ENCODE assay signal across 8 cellular contexts in the genomic region with DNA sequence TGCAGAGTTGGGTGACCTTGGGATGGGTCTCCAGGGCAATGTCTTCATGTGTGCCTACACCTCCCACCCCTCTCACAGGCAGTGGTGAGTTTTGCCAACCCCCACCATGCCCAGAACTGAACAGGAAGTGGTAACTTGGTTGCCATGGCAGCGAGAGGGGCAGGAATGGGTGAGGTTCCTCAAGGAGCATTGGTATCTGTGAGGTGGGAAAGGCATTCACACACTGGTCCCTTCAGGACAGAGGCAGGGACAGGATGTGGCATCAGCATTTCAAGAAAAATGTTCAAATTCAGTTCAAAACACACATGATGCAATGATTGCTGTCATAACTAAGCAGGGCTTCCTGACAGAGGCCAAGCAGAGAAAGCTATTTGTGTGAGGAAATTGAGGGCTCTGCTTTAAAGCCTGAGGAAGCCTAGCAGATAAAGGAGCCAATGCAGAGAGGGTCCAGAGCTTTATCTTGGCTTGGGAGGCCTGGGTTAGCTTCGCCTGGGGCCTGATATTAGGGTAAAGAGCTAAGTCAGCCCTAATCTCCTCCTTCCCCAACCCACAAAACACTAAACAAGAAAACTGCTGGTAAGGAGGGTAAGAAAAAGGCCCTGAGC. TPM values are rescaled to one million over a fixed set of nuclear protein-coding genes. Genes with fewer than 3 reads are reported as not detected.
DNase-seq lines count a peak whose midpoint lies in the region; ATAC-seq, FAIRE-seq and TF ChIP-seq lines count a peak whose summit lies in the region.

No MANE protein-coding gene starts in this region.

- H3K27me3 ChIP-seq in esophagus muscularis mucosa: peaks cover 0 to 10% (median 0%) of the 10 kb centered on the region in 4 donors

- ATAC-seq in GM18873 (IDR thresholded peaks at IDR 0.05; ENCODE audit: low FRiP score, unreplicated experiment): no peak

- H3K36me3 ChIP-seq in esophagus muscularis mucosa: no peaks in the 10 kb centered on the region

- H3K4me1 ChIP-seq in esophagus muscularis mucosa: peaks cover 0 to 6% (median 0%) of the 10 kb centered on the region in 4 donors

- TF ChIP-seq EP300 in esophagus muscularis mucosa (IDR thresholded peaks at IDR 0.05): no peak

- H3K36me3 Mint-ChIP-seq in nephron progenitor cell (ENCODE audit: low read depth): no peaks in the 10 kb centered on the region

- peaks cover 20% of the 10 kb centered on the region for H3K27me3 Mint-ChIP-seq in nephron progenitor cell (ENCODE audit: low read depth, poor library complexity)

- no peak overlapping the region for H3K4me3 Mint-ChIP-seq in nephron progenitor cell

- intact Hi-C loops in esophagus muscularis mucosa (cut with DNase I): no loop called here

- TF ChIP-seq CTCF in esophagus muscularis mucosa (IDR thresholded peaks at IDR 0.05) (no peak), nephron progenitor cell (IDR thresholded peaks at IDR 0.05) (no peak)

- WGBS in esophagus muscularis mucosa: 63% methylated on average over 2 of the region's 2 CpGs

- peaks cover 8% of the 10 kb centered on the region for H3K4me1 Mint-ChIP-seq in nephron progenitor cell

- no peaks in the 10 kb centered on the region for H3K9me3 Mint-ChIP-seq in nephron progenitor cell

- no peak overlapping the region for H3K27ac Mint-ChIP-seq in nephron progenitor cell

- H3K27ac ChIP-seq in esophagus muscularis mucosa (replicated peaks in 1 of 4): peak overlapping the region in 1 of 4 donors; percentile 54

- peak overlapping the region; percentile 46 for H3K4me3 ChIP-seq in Jurkat, Clone E6-1 (ENCODE audit: low read length)
- no peak overlapping the region for H3K4me3 ChIP-seq in esophagus muscularis mucosa

- no peak for DNase-seq in GM12892 (ENCODE audit: insufficient read length)
- peak; percentile 88 for DNase-seq in Jurkat, Clone E6-1 (ENCODE audit: low read depth, low spot score)
- DNase-seq in activated CD4-positive, alpha-beta T cell treated with anti-CD3 and anti-CD28 coated beads, Interleukin-2, amount 50 U/mL, for 1 hour: peak; percentile 35
- peak; percentile 91 for DNase-seq in esophagus muscularis mucosa (ENCODE audit: extremely low spot score)
- peak; percentile 18 to 21 for DNase-seq in stimulated activated CD4-positive, alpha-beta T cell treated with anti-CD3 and anti-CD28 coated beads, Interleukin-12 subunit alpha, Interleukin-12 subunit beta, amount 100 ng/mL, for 24 hours (ENCODE audit: low read depth in 2 of 2)
- no peak for DNase-seq in nephron progenitor cell
- no peak for DNase-seq in dedifferentiated amniotic fluid mesenchymal stem cell (ENCODE audit: extremely low spot score)

- no peaks in the 10 kb centered on the region for H3K9me3 ChIP-seq in esophagus muscularis mucosa

- FAIRE-seq in GM12892 (lab: Jason Lieb, UNC): peak; percentile 91

- TF ChIP-seq POLR2A in GM12892 (IDR thresholded peaks at IDR 0.05; ENCODE audit: low read depth, low read length) (no peak), esophagus muscularis mucosa (IDR thresholded peaks at IDR 0.05; ENCODE audit: low read depth) (no peak)

RNA-seq across cellular contexts. Expression of a gene that starts 0.6 kb away (rescaled TPM):
- 4.6 TPM for polyA plus RNA-seq in GM12892 (2012; ENCODE audit: missing spikeins)
- polyA plus RNA-seq in Jurkat, Clone E6-1 (2012; ENCODE audit: insufficient read depth, insufficient read length): 1.1 TPM
- under 1 TPM in 1 of 4 donors, not detected in 3; 0.66 TPM for total RNA-seq in esophagus muscularis mucosa

RNA-seq across cellular contexts. Expression of a gene that starts 27.8 kb away (rescaled TPM):
- polyA plus RNA-seq in GM12892 (2012; ENCODE audit: missing spikeins): not detected
- polyA plus RNA-seq in Jurkat, Clone E6-1 (2012; ENCODE audit: insufficient read depth, insufficient read length): not detected
- not detected for total RNA-seq in esophagus muscularis mucosa

RNA-seq across cellular contexts. Expression of a gene that starts 37.5 kb away (rescaled TPM):
- not detected for polyA plus RNA-seq in GM12892 (2012; ENCODE audit: missing spikeins)
- not detected for polyA plus RNA-seq in Jurkat, Clone E6-1 (2012; ENCODE audit: insufficient read depth, insufficient read length)
- total RNA-seq in esophagus muscularis mucosa: 1 to 10 TPM; 1.6 to 1.8 (median 1.6) TPM

RNA-seq across cellular contexts. Expression of a gene that starts 46.3 kb away (rescaled TPM):
- polyA plus RNA-seq in GM12892 (2012; ENCODE audit: missing spikeins): not detected
- not detected for polyA plus RNA-seq in Jurkat, Clone E6-1 (2012; ENCODE audit: insufficient read depth, insufficient read length)
- total RNA-seq in esophagus muscularis mucosa: under 1 TPM in 1 of 4 donors, not detected in 3; 0.32 TPM

Comparison
In these comparisons a context has a peak if more than half of its experiments do, and no peak if none do; other contexts are left out.
1. DNase-seq: peak in Jurkat, Clone E6-1 (single experiment), activated CD4-positive, alpha-beta T cell treated with anti-CD3 and anti-CD28 coated beads, Interleukin-2, amount 50 U/mL, for 1 hour (single experiment), esophagus muscularis mucosa (single experiment) and stimulated activated CD4-positive, alpha-beta T cell treated with anti-CD3 and anti-CD28 coated beads, Interleukin-12 subunit alpha, Interleukin-12 subunit beta, amount 100 ng/mL, for 24 hours (2 of 2); none in GM12892 (single experiment), nephron progenitor cell (single experiment) and dedifferentiated amniotic fluid mesenchymal stem cell (single experiment).